In genomic region chr5:158914008-158914407, GRCh38 we compare ENCODE assay signal across 27 cellular contexts.
"Had no signal": no experiment of that assay in that cellular context is flagged by ENCODE, and none has a peak within 500 bp of the region (broad histone marks: within the 10 kb centered on the region; RNA-seq: fewer than 3 reads in every experiment).

No MANE protein-coding gene starts in this region.

- H3K9ac ChIP-seq: neural progenitor cell had no signal

- H3K36me3 Mint-ChIP-seq: activated naive CD8-positive, alpha-beta T cell treated with anti-CD3 and anti-CD28 coated beads for 36 hours; naive thymus-derived CD4-positive, alpha-beta T cell; neural progenitor cell; stimulated activated effector memory CD8-positive, alpha-beta T cell treated with anti-CD3 and anti-CD28 coated beads, Interleukin-12 subunit alpha, Interleukin-12 subunit beta, amount 100 ng/mL, for 72 hours; WTC11 had no signal

- H3K27ac Mint-ChIP-seq: activated CD8-positive, alpha-beta T cell treated with anti-CD3 and anti-CD28 coated beads, Interleukin-2, amount 10 ng/mL, durations not matched to agents 7 days and 5 days; activated naive CD8-positive, alpha-beta T cell treated with anti-CD3 and anti-CD28 coated beads for 36 hours; activated T-cell treated with anti-CD3 and anti-CD28 coated beads, Interleukin-2, amount 50 U/mL, for 72 hours; naive thymus-derived CD4-positive, alpha-beta T cell; stimulated activated effector memory CD8-positive, alpha-beta T cell treated with anti-CD3 and anti-CD28 coated beads, Interleukin-12 subunit alpha, Interleukin-12 subunit beta, amount 100 ng/mL, for 72 hours; WTC11 had no signal

- DNase-seq: activated CD4-positive, alpha-beta T cell treated with anti-CD3 and anti-CD28 coated beads, Interleukin-2, amount 50 U/mL, for 1 hour; activated CD8-positive, alpha-beta T cell treated with anti-CD3 and anti-CD28 coated beads, Interleukin-2, amount 10 ng/mL, durations not matched to agents 7 days and 5 days; activated naive CD4-positive, alpha-beta T cell treated with Interleukin-2 at 50 U/mL for 16 hours; activated naive CD8-positive, alpha-beta T cell treated with anti-CD3 and anti-CD28 coated beads for 36 hours; activated T-cell treated with anti-CD3 and anti-CD28 coated beads for 4 hours; activated T-cell treated with anti-CD3 and anti-CD28 coated beads, Interleukin-2, amount 50 U/mL, for 72 hours; adrenal gland; aorta; body of pancreas; dermis blood vessel endothelial cell; effector CD4-positive, alpha-beta T cell; foreskin keratinocyte; heart right ventricle; midbrain; naive thymus-derived CD4-positive, alpha-beta T cell; occipital lobe; small intestine; stimulated activated CD4-positive, alpha-beta T cell treated with anti-CD3 and anti-CD28 coated beads, Interleukin-4, amount 100 ng/mL, for 24 hours; stomach; T-helper 2 cell; tibial artery had no signal

- ATAC-seq: activated CD8-positive, alpha-beta T cell treated with anti-CD3 and anti-CD28 coated beads, Interleukin-2, amount 10 ng/mL, durations not matched to agents 7 days and 5 days; activated T-cell treated with anti-CD3 and anti-CD28 coated beads, Interleukin-2, amount 50 U/mL, for 72 hours; body of pancreas; foreskin keratinocyte; heart right ventricle; naive thymus-derived CD4-positive, alpha-beta T cell; sciatic nerve; stimulated activated effector memory CD8-positive, alpha-beta T cell treated with anti-CD3 and anti-CD28 coated beads, Interleukin-12 subunit alpha, Interleukin-12 subunit beta, amount 100 ng/mL, for 72 hours; WTC11 had no signal

- H3K9me3 Mint-ChIP-seq: activated naive CD8-positive, alpha-beta T cell treated with anti-CD3 and anti-CD28 coated beads for 36 hours; activated T-cell treated with anti-CD3 and anti-CD28 coated beads, Interleukin-2, amount 50 U/mL, for 72 hours; naive thymus-derived CD4-positive, alpha-beta T cell; neural progenitor cell; stimulated activated effector memory CD8-positive, alpha-beta T cell treated with anti-CD3 and anti-CD28 coated beads, Interleukin-12 subunit alpha, Interleukin-12 subunit beta, amount 100 ng/mL, for 72 hours; WTC11 had no signal

- H3K4me3 Mint-ChIP-seq: activated CD8-positive, alpha-beta T cell treated with anti-CD3 and anti-CD28 coated beads, Interleukin-2, amount 10 ng/mL, durations not matched to agents 7 days and 5 days; activated naive CD8-positive, alpha-beta T cell treated with anti-CD3 and anti-CD28 coated beads for 36 hours; activated T-cell treated with anti-CD3 and anti-CD28 coated beads, Interleukin-2, amount 50 U/mL, for 72 hours; naive thymus-derived CD4-positive, alpha-beta T cell; stimulated activated effector memory CD8-positive, alpha-beta T cell treated with anti-CD3 and anti-CD28 coated beads, Interleukin-12 subunit alpha, Interleukin-12 subunit beta, amount 100 ng/mL, for 72 hours; WTC11 had no signal

- H3K9me3 ChIP-seq: adrenal gland, body of pancreas, esophagus muscularis mucosa, heart right ventricle, stomach, suprapubic skin, tibial artery had no signal

- H3K4me3 ChIP-seq: adrenal gland, body of pancreas, esophagus muscularis mucosa, heart right ventricle, neural progenitor cell, stomach, suprapubic skin, tibial artery had no signal

- H3K27me3 Mint-ChIP-seq: activated naive CD8-positive, alpha-beta T cell treated with anti-CD3 and anti-CD28 coated beads for 36 hours had no signal

- H3K36me3 ChIP-seq: adrenal gland, esophagus muscularis mucosa, heart right ventricle, neural progenitor cell, stomach, suprapubic skin, tibial artery had no signal

- H3K27me3 ChIP-seq: adrenal gland, body of pancreas, esophagus muscularis mucosa, heart right ventricle, neural progenitor cell, stomach, suprapubic skin, tibial artery had no signal

- H3K27ac ChIP-seq: adrenal gland, body of pancreas, esophagus muscularis mucosa, foreskin keratinocyte, heart right ventricle, neural progenitor cell, stomach, suprapubic skin, tibial artery had no signal

- H3K4me1 ChIP-seq: adrenal gland, body of pancreas, foreskin keratinocyte had no signal

- H3K4me1 Mint-ChIP-seq: activated naive CD8-positive, alpha-beta T cell treated with anti-CD3 and anti-CD28 coated beads for 36 hours; stimulated activated effector memory CD8-positive, alpha-beta T cell treated with anti-CD3 and anti-CD28 coated beads, Interleukin-12 subunit alpha, Interleukin-12 subunit beta, amount 100 ng/mL, for 72 hours had no signal
